ENCODE assay signal across 1 cellular context in the genomic region with DNA sequence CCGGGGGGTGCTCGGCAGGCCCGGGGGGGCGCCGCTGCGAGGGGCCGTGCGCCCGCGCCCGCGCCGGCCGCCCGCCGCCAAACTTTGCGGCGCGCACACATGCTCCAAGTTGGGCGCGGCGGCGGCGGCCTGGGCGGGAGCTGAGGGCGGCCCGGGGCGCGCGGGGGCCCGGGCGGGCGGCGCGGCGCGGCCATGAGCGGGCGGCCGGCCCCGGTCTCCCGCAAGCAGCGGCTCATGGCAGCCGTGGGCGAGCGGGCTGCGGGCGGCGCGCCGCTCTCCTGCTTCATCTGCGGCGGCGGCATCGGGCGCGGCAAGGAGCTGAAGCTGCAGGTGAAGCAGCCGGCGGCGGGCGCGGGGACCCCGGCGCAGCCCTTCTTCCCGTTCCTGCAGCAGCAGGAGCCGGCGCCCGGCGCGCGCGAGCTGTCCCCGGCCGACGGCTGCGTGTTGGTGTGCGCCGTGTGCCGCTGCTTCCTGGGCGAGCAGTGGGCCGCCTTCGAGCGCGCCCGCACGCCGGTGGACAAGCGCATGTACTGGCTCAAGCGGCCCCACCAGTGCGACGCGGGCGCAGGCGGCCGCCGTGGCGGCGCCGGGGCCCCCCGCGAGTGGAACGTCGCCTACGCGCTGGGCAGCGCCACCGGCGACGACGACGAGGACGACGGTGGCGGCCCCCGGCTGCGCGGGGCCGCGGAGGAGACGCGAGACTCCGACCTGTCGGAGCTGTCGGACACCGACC.
TF ChIP-seq lines count a peak whose summit lies in the region.

No MANE protein-coding gene starts in this region.

TF ChIP-seq in K562, 482 proteins besides CTCF, POLR2A, EP300 and RAD21 (continued from another document):
- TF ChIP-seq, protein P1, sequence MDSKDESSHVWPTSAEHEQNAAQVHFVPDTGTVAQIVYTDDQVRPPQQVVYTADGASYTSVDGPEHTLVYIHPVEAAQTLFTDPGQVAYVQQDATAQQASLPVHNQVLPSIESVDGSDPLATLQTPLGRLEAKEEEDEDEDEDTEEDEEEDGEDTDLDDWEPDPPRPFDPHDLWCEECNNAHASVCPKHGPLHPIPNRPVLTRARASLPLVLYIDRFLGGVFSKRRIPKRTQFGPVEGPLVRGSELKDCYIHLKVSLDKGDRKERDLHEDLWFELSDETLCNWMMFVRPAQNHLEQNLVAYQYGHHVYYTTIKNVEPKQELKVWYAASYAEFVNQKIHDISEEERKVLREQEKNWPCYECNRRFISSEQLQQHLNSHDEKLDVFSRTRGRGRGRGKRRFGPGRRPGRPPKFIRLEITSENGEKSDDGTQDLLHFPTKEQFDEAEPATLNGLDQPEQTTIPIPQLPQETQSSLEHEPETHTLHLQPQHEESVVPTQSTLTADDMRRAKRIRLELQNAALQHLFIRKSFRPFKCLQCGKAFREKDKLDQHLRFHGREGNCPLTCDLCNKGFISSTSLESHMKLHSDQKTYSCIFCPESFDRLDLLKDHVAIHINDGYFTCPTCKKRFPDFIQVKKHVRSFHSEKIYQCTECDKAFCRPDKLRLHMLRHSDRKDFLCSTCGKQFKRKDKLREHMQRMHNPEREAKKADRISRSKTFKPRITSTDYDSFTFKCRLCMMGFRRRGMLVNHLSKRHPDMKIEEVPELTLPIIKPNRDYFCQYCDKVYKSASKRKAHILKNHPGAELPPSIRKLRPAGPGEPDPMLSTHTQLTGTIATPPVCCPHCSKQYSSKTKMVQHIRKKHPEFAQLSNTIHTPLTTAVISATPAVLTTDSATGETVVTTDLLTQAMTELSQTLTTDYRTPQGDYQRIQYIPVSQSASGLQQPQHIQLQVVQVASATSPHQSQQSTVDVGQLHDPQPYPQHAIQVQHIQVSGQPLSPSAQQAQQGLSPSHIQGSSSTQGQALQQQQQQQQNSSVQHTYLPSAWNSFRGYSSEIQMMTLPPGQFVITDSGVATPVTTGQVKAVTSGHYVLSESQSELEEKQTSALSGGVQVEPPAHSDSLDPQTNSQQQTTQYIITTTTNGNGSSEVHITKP (IDR thresholded peaks at IDR 0.05; ENCODE audit: partially characterized antibody): no peak
- TF ChIP-seq E2F3 (CRISPR knock-in tag; IDR thresholded peaks at IDR 0.05) (0 out of 2 replicates have a peak, but pooled peaks have one; percentile 62), NR3C1 (CRISPR knock-in tag; IDR thresholded peaks at IDR 0.05) (peak; percentile 74; the same call in 1 of the 2 replicates), CLOCK (CRISPR knock-in tag; IDR thresholded peaks at IDR 0.05; ENCODE audit: borderline replicate concordance) (no peak), ZNF592 (IDR thresholded peaks at IDR 0.05) (peak; percentile 80), SMAD4 (CRISPR knock-in tag; conservative IDR thresholded peaks at IDR 0.05) (peak; percentile 75), ZBTB1 (CRISPR knock-in tag; IDR thresholded peaks at IDR 0.05; ENCODE audit: borderline replicate concordance, low read depth) (peak; percentile 76; the same call in 1 of the 2 replicates), CTBP1 (IDR thresholded peaks at IDR 0.05; ENCODE audit: borderline replicate concordance) (peak; percentile 91), E2F5 (CRISPR knock-in tag; IDR thresholded peaks at IDR 0.05) (0 out of 2 replicates have a peak, but pooled peaks have one; percentile 42), CREB1 (IDR thresholded peaks at IDR 0.05) (0 out of 2 replicates have a peak, but pooled peaks have one; percentile 8), CREB1 (CRISPR knock-in tag; IDR thresholded peaks at IDR 0.05) (peak; percentile 36; the same call in 1 of the 2 replicates), KDM2B (CRISPR knock-in tag; IDR thresholded peaks at IDR 0.05) (peak; percentile 49; the same call in 1 of the 2 replicates), ZBTB17 (CRISPR knock-in tag; IDR thresholded peaks at IDR 0.05) (0 out of 2 replicates have a peak, but pooled peaks have one; percentile 41)
